14 cellular contexts compared by ENCODE assay signal in the genomic region with DNA sequence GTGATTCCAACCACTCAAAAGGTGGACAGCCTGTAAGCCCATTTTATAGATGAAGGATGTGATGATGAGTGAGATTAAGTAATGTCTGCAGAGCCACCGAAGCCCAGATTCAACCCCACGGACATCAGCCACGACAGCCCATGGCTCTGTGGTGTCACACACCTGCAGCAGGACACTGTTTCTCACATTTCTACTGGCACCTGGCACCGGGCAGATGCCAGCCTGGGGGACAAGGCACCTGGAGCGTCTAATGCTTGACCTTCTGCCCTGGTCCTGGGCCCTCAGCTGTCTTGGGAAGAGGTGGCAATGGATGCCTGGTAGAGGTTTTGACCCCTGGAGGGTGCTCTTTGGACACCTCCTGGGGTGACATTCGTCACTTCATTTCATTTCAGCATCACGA.
"Had no signal": no experiment of that assay in that cellular context is flagged by ENCODE, and none has a peak within 500 bp of the region (broad histone marks: within the 10 kb centered on the region; RNA-seq: fewer than 3 reads in every experiment).

No MANE protein-coding gene starts in this region.

- H3K4me3 ChIP-seq: esophagus squamous epithelium, psoas muscle, stomach, thoracic aorta had no signal

- H3K36me3 ChIP-seq: brain microvascular endothelial cell, esophagus squamous epithelium, stomach, thoracic aorta, WERI-Rb-1 had no signal

- H3K27ac ChIP-seq: brain microvascular endothelial cell, psoas muscle, stomach, thoracic aorta, WERI-Rb-1 had no signal

- H3K27me3 ChIP-seq: brain microvascular endothelial cell, esophagus squamous epithelium, stomach had no signal

- DNase-seq: activated CD4-positive, alpha-beta T cell treated with anti-CD3 and anti-CD28 coated beads, Interleukin-2, amount 50 U/mL, for 48 hours; activated naive CD4-positive, alpha-beta T cell; anterior cingulate cortex; brain microvascular endothelial cell; cortex of kidney; effector CD4-positive, alpha-beta T cell; esophagus squamous epithelium; hypothalamus; kidney; left ventricle myocardium superior; psoas muscle; stomach; WERI-Rb-1 had no signal

- H3K9me3 ChIP-seq: esophagus squamous epithelium, psoas muscle, thoracic aorta had no signal
